In genomic region chr4:136858911-136859310, GRCh38 we compare ENCODE assay signal across 24 cellular contexts.
"Had no signal": no experiment of that assay in that cellular context is flagged by ENCODE, and none has a peak within 500 bp of the region (broad histone marks: within the 10 kb centered on the region; RNA-seq: fewer than 3 reads in every experiment).

No MANE protein-coding gene starts in this region.

- DNase-seq: naive thymus-derived CD8-positive, alpha-beta T cell; nephron progenitor cell; occipital lobe; ovary; posterior cingulate gyrus; psoas muscle; right cardiac atrium; right lobe of liver; sigmoid colon; small intestine; stimulated activated CD4-positive, alpha-beta T cell treated with anti-CD3 and anti-CD28 coated beads, Interleukin-15, amount 100 ng/mL, for 24 hours; stimulated activated CD4-positive, alpha-beta T cell treated with anti-CD3 and anti-CD28 coated beads, Interleukin-2, amount 100 ng/mL, for 24 hours; stimulated activated CD4-positive, alpha-beta T cell treated with anti-CD3 and anti-CD28 coated beads, Interleukin-2, amount 100 ng/mL, for 48 hours; stimulated activated CD4-positive, alpha-beta T cell treated with anti-CD3 and anti-CD28 coated beads, Interleukin-4, amount 100 ng/mL, for 24 hours; stimulated activated naive B cell treated with anti-CD40 and anti-IgM and Interleukin-4, amounts not matched to agents 10 μg/mL and 1 μg/mL and 100 μg/mL, for 72 hours; stimulated activated naive CD4-positive, alpha-beta T cell treated with Interleukin-2 at 50 U/mL for 16 hours; stomach; thyroid gland; transverse colon; upper lobe of right lung; uterus had no signal

- H3K9me3 ChIP-seq: ovary, psoas muscle, right lobe of liver, sigmoid colon, stomach, thoracic aorta, thyroid gland, transverse colon, upper lobe of right lung, uterus had no signal

- H3K4me3 ChIP-seq: neural progenitor cell, ovary, psoas muscle, right lobe of liver, sigmoid colon, stomach, thoracic aorta, thyroid gland, transverse colon, upper lobe of right lung, uterus had no signal

- H3K4me1 ChIP-seq: neural progenitor cell, parathyroid adenoma, psoas muscle, right lobe of liver, thyroid gland, upper lobe of right lung had no signal

- H3K36me3 ChIP-seq: neural progenitor cell, ovary, right lobe of liver, sigmoid colon, stomach, thoracic aorta, thyroid gland, transverse colon, upper lobe of right lung, uterus had no signal

- H3K27ac ChIP-seq: neural progenitor cell, ovary, parathyroid adenoma, psoas muscle, right lobe of liver, sigmoid colon, stomach, thoracic aorta, thyroid gland, transverse colon, upper lobe of right lung, uterus had no signal

- H3K27me3 ChIP-seq: neural progenitor cell, ovary, right lobe of liver, sigmoid colon, stomach, thyroid gland, transverse colon, upper lobe of right lung, uterus had no signal
